9 cellular contexts compared by ENCODE assay signal in the genomic region with DNA sequence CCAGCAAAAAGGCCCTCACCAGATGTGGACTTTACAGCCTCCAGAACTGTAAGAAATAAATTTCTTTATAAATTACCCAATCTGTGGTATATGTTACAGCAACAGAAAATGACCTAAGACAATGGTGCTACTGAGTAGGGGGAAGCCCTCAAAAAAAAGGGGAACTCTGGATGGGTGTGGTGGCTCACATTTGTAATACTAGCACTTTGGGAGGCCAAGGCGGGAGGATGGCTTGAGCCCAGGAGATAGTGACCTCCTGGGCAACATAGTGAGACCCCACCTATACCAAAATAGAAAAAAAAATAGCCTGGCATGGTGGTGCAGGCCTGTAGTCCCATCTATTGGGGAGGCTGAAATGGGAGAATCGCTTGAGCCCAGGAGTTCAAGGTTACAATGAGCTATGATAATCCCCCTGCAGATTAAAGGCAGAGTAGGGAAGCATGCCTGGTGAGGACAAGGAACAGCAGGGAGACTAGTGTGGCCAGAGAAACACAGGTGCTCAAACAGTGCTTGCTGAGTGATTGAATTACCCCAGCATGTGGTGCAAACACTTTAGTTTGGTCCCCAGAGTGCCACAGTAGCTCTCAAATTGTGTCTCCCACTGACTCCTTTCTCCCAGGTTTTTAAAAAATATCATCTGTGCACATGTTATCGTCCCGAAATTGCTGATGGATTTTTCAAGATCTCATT. TPM values are rescaled to one million over a fixed set of nuclear protein-coding genes. Genes with fewer than 3 reads are reported as not detected.
A peak's percentile ranks its signal among the peaks of the same experiment; 100 is the strongest.
DNase-seq lines count a peak whose midpoint lies in the region; ATAC-seq, FAIRE-seq and TF ChIP-seq lines count a peak whose summit lies in the region.
"Had no signal": no experiment of that assay in that cellular context is flagged by ENCODE, and none has a peak within 500 bp of the region (broad histone marks: within the 10 kb centered on the region; RNA-seq: fewer than 3 reads in every experiment).

No MANE protein-coding gene starts in this region.

- ATAC-seq in T-helper 17 cell (peak; percentile 15), HG03280 (IDR thresholded peaks at IDR 0.05; ENCODE audit: unreplicated experiment) (no peak)
- peak; percentile 54 to 81 for ATAC-seq in natural killer cell treated with Interleukin-12 subunit alpha and Interleukin-12 subunit beta and Interleukin-15 and Interleukin-18, amount 100 ng/mL, for 72 hours
- ATAC-seq in activated T-cell treated with anti-CD3 and anti-CD28 coated beads, Interleukin-2, amount 50 U/mL, for 72 hours (replicated peaks in 1 of 2): no peak
- no peak for ATAC-seq in activated CD4-positive, CD25-positive, alpha-beta regulatory T cell treated with anti-CD3 and anti-CD28 coated beads, Interleukin-2, amount 50 U/mL, for 24 hours

- no peak for FAIRE-seq in GM12891 (lab: Jason Lieb, UNC)

- TF ChIP-seq POLR2A in GM12891 (IDR thresholded peaks at IDR 0.05; ENCODE audit: low read depth, low read length): no peak

- H3K4me3 Mint-ChIP-seq in T-helper 17 cell: no peak overlapping the region
- H3K4me3 Mint-ChIP-seq in natural killer cell treated with Interleukin-12 subunit alpha and Interleukin-12 subunit beta and Interleukin-15 and Interleukin-18, amount 100 ng/mL, for 72 hours: peak overlapping the region; percentile 67
- no peak overlapping the region for H3K4me3 Mint-ChIP-seq in activated T-cell treated with anti-CD3 and anti-CD28 coated beads, Interleukin-2, amount 50 U/mL, for 72 hours
- H3K4me3 Mint-ChIP-seq: activated naive CD4-positive, alpha-beta T cell treated with anti-CD3 and anti-CD28 coated beads, Interleukin-2, amount 50 U/mL, for 24 hours had no signal

- no peak for DNase-seq in GM12891 (ENCODE audit: insufficient read length, low spot score)
- peak; percentile 82 for DNase-seq in NCI-H2081 treated with DMSO at 0.1 percent for 48 hours (lab: John Stamatoyannopoulos, UW)
- no peak for DNase-seq in T-helper 17 cell
- peak; percentile 68 for DNase-seq in natural killer cell treated with Interleukin-12 subunit alpha and Interleukin-12 subunit beta and Interleukin-15 and Interleukin-18, amount 100 ng/mL, for 72 hours (ENCODE audit: low spot score)
- DNase-seq in activated T-cell treated with anti-CD3 and anti-CD28 coated beads, Interleukin-2, amount 50 U/mL, for 72 hours: no peak
- no peak for DNase-seq in EL

- peaks cover 24% of the 10 kb centered on the region for H3K4me1 Mint-ChIP-seq in T-helper 17 cell
- H3K4me1 Mint-ChIP-seq in natural killer cell treated with Interleukin-12 subunit alpha and Interleukin-12 subunit beta and Interleukin-15 and Interleukin-18, amount 100 ng/mL, for 72 hours (ENCODE audit: low read depth in 2 of 2): peaks cover 41 to 52% of the 10 kb centered on the region in 2 donors
- H3K4me1 Mint-ChIP-seq in activated T-cell treated with anti-CD3 and anti-CD28 coated beads, Interleukin-2, amount 50 U/mL, for 72 hours (ENCODE audit: low read depth): peaks cover 47% of the 10 kb centered on the region

- no peaks in the 10 kb centered on the region for H3K9me3 Mint-ChIP-seq in natural killer cell treated with Interleukin-12 subunit alpha and Interleukin-12 subunit beta and Interleukin-15 and Interleukin-18, amount 100 ng/mL, for 72 hours
- H3K9me3 Mint-ChIP-seq in activated T-cell treated with anti-CD3 and anti-CD28 coated beads, Interleukin-2, amount 50 U/mL, for 72 hours: no peaks in the 10 kb centered on the region
- H3K9me3 Mint-ChIP-seq: activated naive CD4-positive, alpha-beta T cell treated with anti-CD3 and anti-CD28 coated beads, Interleukin-2, amount 50 U/mL, for 24 hours had no signal

- H3K36me3 Mint-ChIP-seq in T-helper 17 cell (ENCODE audit: low read depth): peaks cover 5% of the 10 kb centered on the region
- no peaks in the 10 kb centered on the region for H3K36me3 Mint-ChIP-seq in natural killer cell treated with Interleukin-12 subunit alpha and Interleukin-12 subunit beta and Interleukin-15 and Interleukin-18, amount 100 ng/mL, for 72 hours
- no peaks in the 10 kb centered on the region for H3K36me3 Mint-ChIP-seq in activated T-cell treated with anti-CD3 and anti-CD28 coated beads, Interleukin-2, amount 50 U/mL, for 72 hours (ENCODE audit: insufficient read depth in 2 of 2)
- H3K36me3 Mint-ChIP-seq: activated naive CD4-positive, alpha-beta T cell treated with anti-CD3 and anti-CD28 coated beads, Interleukin-2, amount 50 U/mL, for 24 hours had no signal

- H3K27me3 Mint-ChIP-seq in T-helper 17 cell: no peaks in the 10 kb centered on the region
- peaks cover 0 to 2% of the 10 kb centered on the region in 2 donors for H3K27me3 Mint-ChIP-seq in natural killer cell treated with Interleukin-12 subunit alpha and Interleukin-12 subunit beta and Interleukin-15 and Interleukin-18, amount 100 ng/mL, for 72 hours
- no peaks in the 10 kb centered on the region for H3K27me3 Mint-ChIP-seq in activated T-cell treated with anti-CD3 and anti-CD28 coated beads, Interleukin-2, amount 50 U/mL, for 72 hours (ENCODE audit: low read depth)
- H3K27me3 Mint-ChIP-seq: activated naive CD4-positive, alpha-beta T cell treated with anti-CD3 and anti-CD28 coated beads, Interleukin-2, amount 50 U/mL, for 24 hours had no signal

- peak overlapping the region; percentile 79 for H3K27ac Mint-ChIP-seq in T-helper 17 cell
- peak overlapping the region; percentile 40 to 75 for H3K27ac Mint-ChIP-seq in natural killer cell treated with Interleukin-12 subunit alpha and Interleukin-12 subunit beta and Interleukin-15 and Interleukin-18, amount 100 ng/mL, for 72 hours
- H3K27ac Mint-ChIP-seq in activated T-cell treated with anti-CD3 and anti-CD28 coated beads, Interleukin-2, amount 50 U/mL, for 72 hours: no peak overlapping the region

- H3K9me3 ChIP-seq in T-helper 17 cell (ENCODE audit: control insufficient read depth, low read length, poor library complexity, severe bottlenecking): no peaks in the 10 kb centered on the region

TF ChIP-seq in GM12891, 5 proteins besides CTCF, POLR2A, EP300 and RAD21:
- TF ChIP-seq POU2F2 (IDR thresholded peaks at IDR 0.05; ENCODE audit: low read depth, low read length) (no peak), TAF1 (IDR thresholded peaks at IDR 0.05; ENCODE audit: low read depth, low read length) (no peak), SPI1 (IDR thresholded peaks at IDR 0.05; ENCODE audit: low read depth, low read length) (peak; percentile 85)

RNA-seq across cellular contexts. Expression of a gene that starts 13.9 kb away (rescaled TPM):
- 21.5 TPM for polyA plus RNA-seq in GM12891 (2012; ENCODE audit: low read depth, missing spikeins)
- 100 to 1,000 TPM; 219 to 288 TPM for total RNA-seq in T-helper 17 cell
- total RNA-seq in natural killer cell treated with Interleukin-12 subunit alpha and Interleukin-12 subunit beta and Interleukin-15 and Interleukin-18, amount 100 ng/mL, for 72 hours: 10 to 100 TPM; 70.0 to 75.3 TPM
- total RNA-seq in activated T-cell treated with anti-CD3 and anti-CD28 coated beads, Interleukin-2, amount 50 U/mL, for 72 hours: 10 to 100 TPM; 66.5 to 78.0 TPM

Comparison
In these comparisons a context has a peak if more than half of its experiments do, and no peak if none do; other contexts are left out.
1. DNase-seq: peak in NCI-H2081 treated with DMSO at 0.1 percent for 48 hours (single experiment) and natural killer cell treated with Interleukin-12 subunit alpha and Interleukin-12 subunit beta and Interleukin-15 and Interleukin-18, amount 100 ng/mL, for 72 hours (single experiment); none in GM12891 (single experiment), T-helper 17 cell (0 of 3), activated T-cell treated with anti-CD3 and anti-CD28 coated beads, Interleukin-2, amount 50 U/mL, for 72 hours (0 of 2) and EL (single experiment).
2. ATAC-seq: peak in T-helper 17 cell (single experiment) and natural killer cell treated with Interleukin-12 subunit alpha and Interleukin-12 subunit beta and Interleukin-15 and Interleukin-18, amount 100 ng/mL, for 72 hours (2 of 2); none in activated T-cell treated with anti-CD3 and anti-CD28 coated beads, Interleukin-2, amount 50 U/mL, for 72 hours (0 of 2), HG03280 (single experiment) and activated CD4-positive, CD25-positive, alpha-beta regulatory T cell treated with anti-CD3 and anti-CD28 coated beads, Interleukin-2, amount 50 U/mL, for 24 hours (0 of 2).